In genomic region chr6:16372029-16372776, GRCh38 we compare ENCODE assay signal across 2 cellular contexts.
TF ChIP-seq lines count a peak whose summit lies in the region.

No MANE protein-coding gene starts in this region.

TF ChIP-seq in K562, 482 proteins besides CTCF, POLR2A, EP300 and RAD21 (continued from another document):
- TF ChIP-seq LCOR (CRISPR knock-in tag; IDR thresholded peaks at IDR 0.05), result no peak
TF ChIP-seq in K562: peak in this region for 2.

TF ChIP-seq in SK-N-SH treated with all-trans-retinoic acid at 6 μM for 48 hours, 23 proteins besides CTCF, POLR2A, EP300 and RAD21 (continued from another document):
- TF ChIP-seq, protein P1, sequence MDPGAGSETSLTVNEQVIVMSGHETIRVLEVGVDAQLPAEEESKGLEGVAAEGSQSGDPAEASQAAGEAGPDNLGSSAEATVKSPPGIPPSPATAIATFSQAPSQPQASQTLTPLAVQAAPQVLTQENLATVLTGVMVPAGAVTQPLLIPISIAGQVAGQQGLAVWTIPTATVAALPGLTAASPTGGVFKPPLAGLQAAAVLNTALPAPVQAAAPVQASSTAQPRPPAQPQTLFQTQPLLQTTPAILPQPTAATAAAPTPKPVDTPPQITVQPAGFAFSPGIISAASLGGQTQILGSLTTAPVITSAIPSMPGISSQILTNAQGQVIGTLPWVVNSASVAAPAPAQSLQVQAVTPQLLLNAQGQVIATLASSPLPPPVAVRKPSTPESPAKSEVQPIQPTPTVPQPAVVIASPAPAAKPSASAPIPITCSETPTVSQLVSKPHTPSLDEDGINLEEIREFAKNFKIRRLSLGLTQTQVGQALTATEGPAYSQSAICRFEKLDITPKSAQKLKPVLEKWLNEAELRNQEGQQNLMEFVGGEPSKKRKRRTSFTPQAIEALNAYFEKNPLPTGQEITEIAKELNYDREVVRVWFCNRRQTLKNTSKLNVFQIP (CRISPR knock-in tag; IDR thresholded peaks at IDR 0.05; ENCODE audit: borderline replicate concordance, low read depth), result no peak
- TF ChIP-seq, protein P2, sequence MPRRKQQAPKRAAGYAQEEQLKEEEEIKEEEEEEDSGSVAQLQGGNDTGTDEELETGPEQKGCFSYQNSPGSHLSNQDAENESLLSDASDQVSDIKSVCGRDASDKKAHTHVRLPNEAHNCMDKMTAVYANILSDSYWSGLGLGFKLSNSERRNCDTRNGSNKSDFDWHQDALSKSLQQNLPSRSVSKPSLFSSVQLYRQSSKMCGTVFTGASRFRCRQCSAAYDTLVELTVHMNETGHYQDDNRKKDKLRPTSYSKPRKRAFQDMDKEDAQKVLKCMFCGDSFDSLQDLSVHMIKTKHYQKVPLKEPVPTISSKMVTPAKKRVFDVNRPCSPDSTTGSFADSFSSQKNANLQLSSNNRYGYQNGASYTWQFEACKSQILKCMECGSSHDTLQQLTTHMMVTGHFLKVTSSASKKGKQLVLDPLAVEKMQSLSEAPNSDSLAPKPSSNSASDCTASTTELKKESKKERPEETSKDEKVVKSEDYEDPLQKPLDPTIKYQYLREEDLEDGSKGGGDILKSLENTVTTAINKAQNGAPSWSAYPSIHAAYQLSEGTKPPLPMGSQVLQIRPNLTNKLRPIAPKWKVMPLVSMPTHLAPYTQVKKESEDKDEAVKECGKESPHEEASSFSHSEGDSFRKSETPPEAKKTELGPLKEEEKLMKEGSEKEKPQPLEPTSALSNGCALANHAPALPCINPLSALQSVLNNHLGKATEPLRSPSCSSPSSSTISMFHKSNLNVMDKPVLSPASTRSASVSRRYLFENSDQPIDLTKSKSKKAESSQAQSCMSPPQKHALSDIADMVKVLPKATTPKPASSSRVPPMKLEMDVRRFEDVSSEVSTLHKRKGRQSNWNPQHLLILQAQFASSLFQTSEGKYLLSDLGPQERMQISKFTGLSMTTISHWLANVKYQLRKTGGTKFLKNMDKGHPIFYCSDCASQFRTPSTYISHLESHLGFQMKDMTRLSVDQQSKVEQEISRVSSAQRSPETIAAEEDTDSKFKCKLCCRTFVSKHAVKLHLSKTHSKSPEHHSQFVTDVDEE (CRISPR knock-in tag; IDR thresholded peaks at IDR 0.05), result no peak
- TF ChIP-seq CSRNP3 (CRISPR knock-in tag; IDR thresholded peaks at IDR 0.05) (no peak), ZNF8 (CRISPR knock-in tag; IDR thresholded peaks at IDR 0.05) (no peak), RARB (CRISPR knock-in tag; IDR thresholded peaks at IDR 0.05) (no peak)
TF ChIP-seq in SK-N-SH treated with all-trans-retinoic acid at 6 μM for 48 hours: peak in this region for 0.
